Comparison of ENCODE assay signal across 25 cellular contexts in the genomic region with DNA sequence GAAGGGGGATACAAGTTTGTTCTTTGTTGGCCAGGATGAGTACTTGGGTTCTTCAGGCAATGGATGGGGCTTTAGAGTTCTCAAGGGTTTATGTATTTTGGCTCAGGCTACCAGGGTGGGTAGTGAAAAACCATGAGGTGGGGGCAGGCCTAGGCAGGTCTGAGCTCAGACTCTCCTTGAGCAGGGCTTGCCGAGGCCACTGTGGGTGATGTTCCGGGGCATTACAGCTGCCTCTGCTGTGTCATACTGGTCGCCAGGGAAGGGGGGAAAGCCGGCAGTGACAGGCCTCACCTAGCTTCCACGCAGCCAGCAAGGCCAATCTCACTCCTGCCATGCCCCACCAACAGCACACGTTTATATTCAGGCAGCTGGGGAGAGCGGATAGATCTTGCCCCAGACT.
"Had no signal": no experiment of that assay in that cellular context is flagged by ENCODE, and none has a peak within 500 bp of the region (broad histone marks: within the 10 kb centered on the region; RNA-seq: fewer than 3 reads in every experiment).

No MANE protein-coding gene starts in this region.

- H3K4me2 ChIP-seq: KMS-11 had no signal

- H3K27me3 ChIP-seq: breast epithelium, MG63 had no signal

- H3K36me3 ChIP-seq: breast epithelium, MG63 had no signal

- H3K4me1 Mint-ChIP-seq: activated naive CD4-positive, alpha-beta T cell treated with anti-CD3 and anti-CD28 coated beads, Interleukin-2, amount 50 U/mL, for 24 hours had no signal

- DNase-seq: activated CD4-positive, alpha-beta T cell treated with anti-CD3 and anti-CD28 coated beads for 48 hours; activated CD4-positive, alpha-beta T cell treated with anti-CD3 and anti-CD28 coated beads, Interleukin-2, amount 50 U/mL, for 4 hours; activated CD4-positive, CD25-positive, alpha-beta regulatory T cell treated with anti-CD3 and anti-CD28 coated beads, Interleukin-2, amount 50 U/mL, for 72 hours; activated CD8-positive, alpha-beta T cell treated with anti-CD3 and anti-CD28 coated beads, Interleukin-2, amount 10 ng/mL, durations not matched to agents 7 days and 5 days; activated effector memory CD4-positive, alpha-beta T cell treated with Interleukin-2 at 50 U/mL for 16 hours; activated naive CD4-positive, alpha-beta T cell; activated T-cell treated with anti-CD3 and anti-CD28 coated beads, Interleukin-2, amount 50 U/mL, for 24 hours; aorta; central memory CD4-positive, alpha-beta T cell; MG63; MV-4-11; NCI-H1092 treated with DMSO at 0.1 percent for 48 hours; NCI-H1436 treated with DMSO at 0.1 percent for 48 hours; NCI-H187; NCI-H2081 treated with DMSO at 0.1 percent for 48 hours; NCI-H2171 treated with DMSO at 0.1 percent for 48 hours; NCI-H226; NCI-H526; NCI-H82 had no signal

- ATAC-seq: activated CD8-positive, alpha-beta T cell treated with anti-CD3 and anti-CD28 coated beads, Interleukin-2, amount 10 ng/mL, durations not matched to agents 7 days and 5 days; Right ventricle myocardium inferior had no signal

- H3K27ac Mint-ChIP-seq: activated CD8-positive, alpha-beta T cell treated with anti-CD3 and anti-CD28 coated beads, Interleukin-2, amount 10 ng/mL, durations not matched to agents 7 days and 5 days; activated naive CD4-positive, alpha-beta T cell treated with anti-CD3 and anti-CD28 coated beads, Interleukin-2, amount 50 U/mL, for 24 hours; activated T-cell treated with anti-CD3 and anti-CD28 coated beads, Interleukin-2, amount 50 U/mL, for 24 hours; activated T-helper 1 cell treated with anti-CD3 and anti-CD28 coated beads, Interleukin-12 subunit alpha, Interleukin-12 subunit beta, Interleukin-2, Interleukin-4 antibody, amounts not matched to agents 30 ng/mL and 10 ng/mL and 1 ng/mL, durations not matched to agents 14 hours and 24 hours and 36 hours; T-helper 1 cell treated with Interleukin-12 subunit alpha and Interleukin-12 subunit beta and Interleukin-4 antibody, amounts not matched to agents 30 μg/mL and 1 μg/mL, for 36 hours had no signal

- H3K4me1 ChIP-seq: breast epithelium had no signal

- H3K4me3 ChIP-seq: breast epithelium, MG63 had no signal

- H3K27me3 Mint-ChIP-seq: activated naive CD4-positive, alpha-beta T cell treated with anti-CD3 and anti-CD28 coated beads, Interleukin-2, amount 50 U/mL, for 24 hours; activated T-cell treated with anti-CD3 and anti-CD28 coated beads, Interleukin-2, amount 50 U/mL, for 24 hours had no signal

- H3K9me3 Mint-ChIP-seq: activated naive CD4-positive, alpha-beta T cell treated with anti-CD3 and anti-CD28 coated beads, Interleukin-2, amount 50 U/mL, for 24 hours had no signal

- H3K27ac ChIP-seq: breast epithelium, KMS-11 had no signal

- H3K4me3 Mint-ChIP-seq: activated CD8-positive, alpha-beta T cell treated with anti-CD3 and anti-CD28 coated beads, Interleukin-2, amount 10 ng/mL, durations not matched to agents 7 days and 5 days; activated naive CD4-positive, alpha-beta T cell treated with anti-CD3 and anti-CD28 coated beads, Interleukin-2, amount 50 U/mL, for 24 hours; activated T-cell treated with anti-CD3 and anti-CD28 coated beads, Interleukin-2, amount 50 U/mL, for 24 hours; activated T-helper 1 cell treated with anti-CD3 and anti-CD28 coated beads, Interleukin-12 subunit alpha, Interleukin-12 subunit beta, Interleukin-2, Interleukin-4 antibody, amounts not matched to agents 30 ng/mL and 10 ng/mL and 1 ng/mL, durations not matched to agents 14 hours and 24 hours and 36 hours; T-helper 1 cell treated with Interleukin-12 subunit alpha and Interleukin-12 subunit beta and Interleukin-4 antibody, amounts not matched to agents 30 μg/mL and 1 μg/mL, for 36 hours had no signal

- H3K9ac ChIP-seq: KMS-11 had no signal
